ENCODE assay signal across 9 cellular contexts in the genomic region with DNA sequence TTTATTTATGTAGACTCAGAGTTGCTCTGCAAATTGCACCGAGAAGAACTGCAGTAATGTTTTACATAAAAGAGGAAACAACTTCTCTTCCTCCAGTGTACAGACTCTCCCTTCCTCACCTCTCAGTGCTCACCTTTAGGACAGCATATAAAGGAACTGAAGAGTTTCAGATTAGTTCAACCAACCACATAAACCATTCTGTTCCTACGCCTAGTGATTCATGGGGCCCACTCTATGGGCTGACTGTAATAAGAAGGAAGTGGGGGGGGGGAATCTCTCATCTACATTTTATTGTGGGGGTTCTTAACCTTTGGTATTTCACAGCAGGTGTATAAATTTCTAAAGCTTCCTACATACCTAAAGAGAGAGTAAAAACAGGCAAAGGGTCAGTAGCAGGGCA. TPM values are rescaled to one million over a fixed set of nuclear protein-coding genes. Genes with fewer than 3 reads are reported as not detected.
A peak's percentile ranks its signal among the peaks of the same experiment; 100 is the strongest.
DNase-seq lines count a peak whose midpoint lies in the region; ATAC-seq and TF ChIP-seq lines count a peak whose summit lies in the region.
"Had no signal": no experiment of that assay in that cellular context is flagged by ENCODE, and none has a peak within 500 bp of the region (broad histone marks: within the 10 kb centered on the region; RNA-seq: fewer than 3 reads in every experiment).

No MANE protein-coding gene starts in this region.

- peak overlapping the region; percentile 61 for H3K27ac ChIP-seq in RWPE1
- no peak overlapping the region for H3K27ac ChIP-seq in lower lobe of right lung

- peak; percentile 100 for ATAC-seq in activated CD4-positive, alpha-beta T cell treated with anti-CD3 and anti-CD28 coated beads for 36 hours
- peak; percentile 85 for ATAC-seq in HG02852 (IDR thresholded peaks at IDR 0.05; ENCODE audit: unreplicated experiment)
- ATAC-seq in lower lobe of right lung: no peak

- peak; percentile 58 for DNase-seq in activated CD4-positive, alpha-beta T cell treated with anti-CD3 and anti-CD28 coated beads for 36 hours
- DNase-seq in activated CD4-positive, alpha-beta T cell treated with anti-CD3 and anti-CD28 coated beads, Interleukin-2, amount 10 ng/mL, durations not matched to agents 7 days and 5 days: no peak
- DNase-seq in RWPE1 (ENCODE audit: low spot score): no peak
- DNase-seq in stimulated activated CD4-positive, alpha-beta T cell treated with anti-CD3 and anti-CD28 coated beads, Interleukin-4, amount 100 ng/mL, for 24 hours: peak; percentile 54
- no peak for DNase-seq in NCI-H526 treated with DMSO at 0.1 percent for 48 hours (lab: John Stamatoyannopoulos, UW)
- no peak for DNase-seq in DMS153 treated with DMSO at 0.1 percent for 48 hours (lab: John Stamatoyannopoulos, UW; ENCODE audit: unreplicated experiment)
- no peak for DNase-seq in lower lobe of right lung

- H3K27me3 ChIP-seq in lower lobe of right lung (ENCODE audit: low read depth): no peaks in the 10 kb centered on the region

- intact Hi-C loops in activated CD4-positive, alpha-beta T cell treated with anti-CD3 and anti-CD28 coated beads for 36 hours (cut with DNase I, micrococcal nuclease): loop anchor here (1.0 to 2.0 kb wide), 3 partner anchors 22 to 46 kb away; no protein-coding TSS in a partner anchor
- intact Hi-C loops in lower lobe of right lung (cut with DNase I): no loop called here

- H3K36me3 Mint-ChIP-seq in activated CD4-positive, alpha-beta T cell treated with anti-CD3 and anti-CD28 coated beads for 36 hours (ENCODE audit: low read depth): peaks cover 37% of the 10 kb centered on the region
- peaks cover 32% of the 10 kb centered on the region for H3K36me3 Mint-ChIP-seq in activated CD4-positive, alpha-beta T cell treated with anti-CD3 and anti-CD28 coated beads, Interleukin-2, amount 10 ng/mL, durations not matched to agents 7 days and 5 days (ENCODE audit: low read depth)

- no peak for TF ChIP-seq CTCF in RWPE1 (conservative IDR thresholded peaks at IDR 0.05; ENCODE audit: low read depth)
- no peak for TF ChIP-seq CTCF in lower lobe of right lung (IDR thresholded peaks at IDR 0.05)

- H3K4me1 Mint-ChIP-seq in activated CD4-positive, alpha-beta T cell treated with anti-CD3 and anti-CD28 coated beads for 36 hours: peaks cover 19% of the 10 kb centered on the region
- H3K4me1 Mint-ChIP-seq in activated CD4-positive, alpha-beta T cell treated with anti-CD3 and anti-CD28 coated beads, Interleukin-2, amount 10 ng/mL, durations not matched to agents 7 days and 5 days: peaks cover 18% of the 10 kb centered on the region

- no peak overlapping the region for H3K4me3 ChIP-seq in lower lobe of right lung

- POLR2A ChIA-PET in activated CD4-positive, alpha-beta T cell treated with anti-CD3 and anti-CD28 coated beads for 36 hours (lab: Charles Lee): no interaction called here
- POLR2A ChIA-PET in activated CD4-positive, alpha-beta T cell treated with anti-CD3 and anti-CD28 coated beads, Interleukin-2, amount 10 ng/mL, durations not matched to agents 7 days and 5 days (lab: Charles Lee): no interaction called here
- POLR2A ChIA-PET in RWPE1 (lab: Yijun Ruan, JAX; ENCODE audit: low non-redundant PET): no interaction called here

- no peaks in the 10 kb centered on the region for H3K4me1 ChIP-seq in lower lobe of right lung

- no peaks in the 10 kb centered on the region for H3K27me3 Mint-ChIP-seq in activated CD4-positive, alpha-beta T cell treated with anti-CD3 and anti-CD28 coated beads for 36 hours
- no peaks in the 10 kb centered on the region for H3K27me3 Mint-ChIP-seq in activated CD4-positive, alpha-beta T cell treated with anti-CD3 and anti-CD28 coated beads, Interleukin-2, amount 10 ng/mL, durations not matched to agents 7 days and 5 days
- H3K27me3 Mint-ChIP-seq: dendritic cell treated with granulocyte-macrophage colony-stimulating factor and Interleukin-4, amounts not matched to agents 40 ng/mL and 50 ng/mL, for 4 days had no signal

- H3K36me3 ChIP-seq in lower lobe of right lung: peaks cover 84% of the 10 kb centered on the region

- no peak overlapping the region for H3K4me3 Mint-ChIP-seq in activated CD4-positive, alpha-beta T cell treated with anti-CD3 and anti-CD28 coated beads for 36 hours
- H3K4me3 Mint-ChIP-seq in activated CD4-positive, alpha-beta T cell treated with anti-CD3 and anti-CD28 coated beads, Interleukin-2, amount 10 ng/mL, durations not matched to agents 7 days and 5 days: no peak overlapping the region
- H3K4me3 Mint-ChIP-seq: dendritic cell treated with granulocyte-macrophage colony-stimulating factor and Interleukin-4, amounts not matched to agents 40 ng/mL and 50 ng/mL, for 4 days had no signal

- CTCF ChIA-PET in activated CD4-positive, alpha-beta T cell treated with anti-CD3 and anti-CD28 coated beads for 36 hours (lab: Charles Lee): interaction anchor here (0.7 kb wide), 1 partner anchor 15 kb away, joined by 5 read pairs; no protein-coding TSS in a partner anchor
- CTCF ChIA-PET in activated CD4-positive, alpha-beta T cell treated with anti-CD3 and anti-CD28 coated beads, Interleukin-2, amount 10 ng/mL, durations not matched to agents 7 days and 5 days (lab: Charles Lee): no interaction called here
- CTCF ChIA-PET in RWPE1 (lab: Yijun Ruan, JAX): no interaction called here

- no peaks in the 10 kb centered on the region for H3K9me3 ChIP-seq in lower lobe of right lung

- H3K9me3 Mint-ChIP-seq in activated CD4-positive, alpha-beta T cell treated with anti-CD3 and anti-CD28 coated beads for 36 hours (ENCODE audit: low read depth): no peaks in the 10 kb centered on the region
- no peaks in the 10 kb centered on the region for H3K9me3 Mint-ChIP-seq in activated CD4-positive, alpha-beta T cell treated with anti-CD3 and anti-CD28 coated beads, Interleukin-2, amount 10 ng/mL, durations not matched to agents 7 days and 5 days
- H3K9me3 Mint-ChIP-seq: dendritic cell treated with granulocyte-macrophage colony-stimulating factor and Interleukin-4, amounts not matched to agents 40 ng/mL and 50 ng/mL, for 4 days had no signal

- H3K27ac Mint-ChIP-seq in activated CD4-positive, alpha-beta T cell treated with anti-CD3 and anti-CD28 coated beads for 36 hours: no peak overlapping the region
- no peak overlapping the region for H3K27ac Mint-ChIP-seq in activated CD4-positive, alpha-beta T cell treated with anti-CD3 and anti-CD28 coated beads, Interleukin-2, amount 10 ng/mL, durations not matched to agents 7 days and 5 days
- H3K27ac Mint-ChIP-seq: dendritic cell treated with granulocyte-macrophage colony-stimulating factor and Interleukin-4, amounts not matched to agents 40 ng/mL and 50 ng/mL, for 4 days had no signal

RNA-seq across cellular contexts. Expression of gene ZSWIM7, which starts 18.3 kb away (rescaled TPM):
- 10 to 100 TPM; 11.2 to 11.7 TPM for total RNA-seq in activated CD4-positive, alpha-beta T cell treated with anti-CD3 and anti-CD28 coated beads for 36 hours
- 10 to 100 TPM; 13.3 to 18.1 TPM for total RNA-seq in activated CD4-positive, alpha-beta T cell treated with anti-CD3 and anti-CD28 coated beads, Interleukin-2, amount 10 ng/mL, durations not matched to agents 7 days and 5 days
- total RNA-seq in lower lobe of right lung: 21.3 TPM

RNA-seq across cellular contexts. Expression of gene TTC19, which starts 18.4 kb away (rescaled TPM):
- total RNA-seq in activated CD4-positive, alpha-beta T cell treated with anti-CD3 and anti-CD28 coated beads for 36 hours: 10 to 100 TPM; 21.1 to 22.0 TPM
- total RNA-seq in activated CD4-positive, alpha-beta T cell treated with anti-CD3 and anti-CD28 coated beads, Interleukin-2, amount 10 ng/mL, durations not matched to agents 7 days and 5 days: 10 to 100 TPM; 25.4 to 25.5 TPM
- total RNA-seq in lower lobe of right lung: 36.0 TPM

RNA-seq across cellular contexts. Expression of gene ADORA2B, which starts 36.3 kb away (rescaled TPM):
- 1 to 10 TPM; 1.9 to 2.2 TPM for total RNA-seq in activated CD4-positive, alpha-beta T cell treated with anti-CD3 and anti-CD28 coated beads for 36 hours
- total RNA-seq in activated CD4-positive, alpha-beta T cell treated with anti-CD3 and anti-CD28 coated beads, Interleukin-2, amount 10 ng/mL, durations not matched to agents 7 days and 5 days: under 1 TPM; 0.25 to 0.29 TPM
- 6.2 TPM for total RNA-seq in lower lobe of right lung

Comparison
In these comparisons a context has a peak if more than half of its experiments do, and no peak if none do; other contexts are left out.
1. DNase-seq: peak in activated CD4-positive, alpha-beta T cell treated with anti-CD3 and anti-CD28 coated beads for 36 hours (single experiment) and stimulated activated CD4-positive, alpha-beta T cell treated with anti-CD3 and anti-CD28 coated beads, Interleukin-4, amount 100 ng/mL, for 24 hours (single experiment); none in activated CD4-positive, alpha-beta T cell treated with anti-CD3 and anti-CD28 coated beads, Interleukin-2, amount 10 ng/mL, durations not matched to agents 7 days and 5 days (single experiment), RWPE1 (single experiment), NCI-H526 treated with DMSO at 0.1 percent for 48 hours (single experiment), DMS153 treated with DMSO at 0.1 percent for 48 hours (single experiment) and lower lobe of right lung (single experiment).
2. ATAC-seq: peak in activated CD4-positive, alpha-beta T cell treated with anti-CD3 and anti-CD28 coated beads for 36 hours (single experiment) and HG02852 (single experiment); none in lower lobe of right lung (0 of 2).